ENCODE assay signal across 22 cellular contexts in genomic region chr4:174516794-174517193, GRCh38. TPM values are rescaled to one million over a fixed set of nuclear protein-coding genes. Genes with fewer than 3 reads are reported as not detected.
DNase-seq lines count a peak whose midpoint lies in the region; ATAC-seq and TF ChIP-seq lines count a peak whose summit lies in the region.
"Had no signal": no experiment of that assay in that cellular context is flagged by ENCODE, and none has a peak within 500 bp of the region (broad histone marks: within the 10 kb centered on the region; RNA-seq: fewer than 3 reads in every experiment).

No MANE protein-coding gene starts in this region.

- peaks cover 12% of the 10 kb centered on the region for H3K27me3 Mint-ChIP-seq in CD4-positive, CD25-positive, alpha-beta regulatory T cell
- H3K27me3 Mint-ChIP-seq: B cell; CD4-positive, alpha-beta T cell had no signal

- no peaks in the 10 kb centered on the region for H3K36me3 ChIP-seq in CD4-positive, CD25-positive, alpha-beta regulatory T cell (ENCODE audit: control insufficient read depth, insufficient read depth, low read length)
- no peaks in the 10 kb centered on the region for H3K36me3 ChIP-seq in mucosa of descending colon (ENCODE audit: low read depth)
- H3K36me3 ChIP-seq: BLaER1 had no signal

- H3K4me1 ChIP-seq in CD4-positive, CD25-positive, alpha-beta regulatory T cell (ENCODE audit: control insufficient read depth, insufficient read depth, low read length, poor library complexity, severe bottlenecking): peaks cover 5% of the 10 kb centered on the region
- H3K4me1 ChIP-seq in mucosa of descending colon (ENCODE audit: low read depth): no peaks in the 10 kb centered on the region
- H3K4me1 ChIP-seq: BLaER1 had no signal

- H3K27ac Mint-ChIP-seq in CD4-positive, CD25-positive, alpha-beta regulatory T cell: peak overlapping the region in 1 of 3 donors; percentile 21
- H3K27ac Mint-ChIP-seq: B cell; CD4-positive, alpha-beta T cell; GM23338; H9; HFFc6 had no signal

- POLR2A ChIA-PET in HEK293T (lab: Yijun Ruan, JAX): no interaction called here

- H3K27me3 ChIP-seq in CD4-positive, CD25-positive, alpha-beta regulatory T cell (ENCODE audit: control insufficient read depth, insufficient read depth, low read length): no peaks in the 10 kb centered on the region

- ATAC-seq in CD4-positive, CD25-positive, alpha-beta regulatory T cell (ENCODE audit: low read depth in 2 of 2): no peak
- ATAC-seq in left colon: peak; percentile 53
- peak; percentile 52 for ATAC-seq in mucosa of descending colon
- ATAC-seq: GM23338, HCT116 had no signal

- no peaks in the 10 kb centered on the region for H3K9me3 ChIP-seq in CD4-positive, CD25-positive, alpha-beta regulatory T cell (ENCODE audit: control insufficient read depth in 2 of 2, low read length in 2 of 2)
- H3K9me3 ChIP-seq in mucosa of descending colon: no peaks in the 10 kb centered on the region
- H3K9me3 ChIP-seq: BLaER1 had no signal

- H3K4me3 Mint-ChIP-seq in CD4-positive, CD25-positive, alpha-beta regulatory T cell: peak overlapping the region in 2 of 4 donors; percentile 16 to 73
- H3K4me3 Mint-ChIP-seq: B cell; CD4-positive, alpha-beta T cell; CD8-positive, alpha-beta memory T cell; GM23338; H9; HFFc6 had no signal

- H3K4me3 ChIP-seq in CD4-positive, CD25-positive, alpha-beta regulatory T cell (ENCODE audit: low read depth, low read length): peak overlapping the region; percentile 23
- H3K4me3 ChIP-seq in mucosa of descending colon (no peak overlapping the region), foreskin fibroblast (ENCODE audit: low read depth in 1 of 2, low read length in 2 of 2) (no peak overlapping the region)
- H3K4me3 ChIP-seq: BLaER1, GM23338 had no signal

- peaks cover 0 to 6% (median 4%) of the 10 kb centered on the region in 7 donors for H3K9me3 Mint-ChIP-seq in CD4-positive, CD25-positive, alpha-beta regulatory T cell
- H3K9me3 Mint-ChIP-seq: CD4-positive, alpha-beta T cell; GM23338; H9 had no signal

- intact Hi-C loops in left colon (cut with DNase I, micrococcal nuclease) (no loop called here), mucosa of descending colon (cut with DNase I, micrococcal nuclease) (no loop called here)

- CTCF ChIA-PET in HEK293T (lab: Yijun Ruan, JAX): interaction anchor here (1.0 kb wide), 1 partner anchor 9 kb away, joined by 3 read pairs; no protein-coding TSS in a partner anchor

- no peak for DNase-seq in CD4-positive, CD25-positive, alpha-beta regulatory T cell
- DNase-seq in left colon (no peak), mucosa of descending colon (no peak), T-helper 2 cell (no peak), foreskin fibroblast (no peak), HEK293T (ENCODE audit: extremely low spot score) (no peak)
- DNase-seq: CD4-positive, alpha-beta T cell; CD8-positive, alpha-beta memory T cell; DMS 273 treated with DMSO at 0.1 percent for 48 hours; DMS53; DMS79 treated with DMSO at 0.1 percent for 48 hours; GF-D8; H9; HFFc6 had no signal

- TF ChIP-seq CTCF in 22Rv1 (IDR thresholded peaks at IDR 0.05) (no peak), mucosa of descending colon (IDR thresholded peaks at IDR 0.05) (no peak), foreskin fibroblast (IDR thresholded peaks at IDR 0.05; ENCODE audit: low read depth, low read length) (no peak)

- H3K4me1 Mint-ChIP-seq in CD4-positive, CD25-positive, alpha-beta regulatory T cell: peaks cover 5 to 34% (median 22%) of the 10 kb centered on the region in 4 donors
- H3K4me1 Mint-ChIP-seq: GM23338 had no signal

- H3K36me3 Mint-ChIP-seq in CD4-positive, CD25-positive, alpha-beta regulatory T cell: no peaks in the 10 kb centered on the region

- peak overlapping the region; percentile 93 for H3K27ac ChIP-seq in 22Rv1
- H3K27ac ChIP-seq in CD4-positive, CD25-positive, alpha-beta regulatory T cell (ENCODE audit: insufficient read depth, low read length, poor library complexity, severe bottlenecking): no peak overlapping the region
- H3K27ac ChIP-seq: BLaER1, C4-2B had no signal

TF ChIP-seq in HEK293T, 16 proteins besides CTCF, POLR2A, EP300 and RAD21:
- TF ChIP-seq FOXK2 (IDR thresholded peaks at IDR 0.05): no peak
- TF ChIP-seq BHLHE40 (IDR thresholded peaks at IDR 0.05; ENCODE audit: borderline replicate concordance): no peak

RNA-seq across cellular contexts. Expression of gene HPGD, which starts 5.5 kb away (rescaled TPM):
- total RNA-seq in CD4-positive, CD25-positive, alpha-beta regulatory T cell: 85.7 TPM
- 100 to 1,000 TPM in 1 of 4 donors, 10 to 100 TPM in 3; 48.3 to 126 (median 87.9) TPM for polyA plus RNA-seq in CD4-positive, CD25-positive, alpha-beta regulatory T cell
- total RNA-seq in left colon (100 to 1,000 TPM; 205 to 208 TPM), mucosa of descending colon (100 to 1,000 TPM; 177 to 256 (median 237) TPM)
- total RNA-seq: B cell, Daoy, G401, HFFc6 had no signal

Comparison
In these comparisons a context has a peak if more than half of its experiments do, and no peak if none do; other contexts are left out.
1. ATAC-seq: peak in left colon (single experiment) and mucosa of descending colon (single experiment); none in CD4-positive, CD25-positive, alpha-beta regulatory T cell (0 of 2).